ENCODE assay signal across 1 cellular context in genomic region chr3:184561329-184562145, GRCh38.
TF ChIP-seq lines count a peak whose summit lies in the region.

Gene EPHB3, plus strand, starts transcription at chr3:184561785. Its CDS starts 451 bp downstream, at chr3:184562236.

TF ChIP-seq in HepG2, 621 proteins besides CTCF, POLR2A, EP300 and RAD21 (continued from another document and continues in another):
- TF ChIP-seq MNT (IDR thresholded peaks at IDR 0.05) (no peak), MTF1 (CRISPR knock-in tag; IDR thresholded peaks at IDR 0.05) (no peak), ZNF652 (CRISPR knock-in tag; IDR thresholded peaks at IDR 0.05; ENCODE audit: borderline replicate concordance, low read depth) (no peak), ZNF780A (CRISPR knock-in tag; IDR thresholded peaks at IDR 0.05) (no peak), ATF2 (CRISPR knock-in tag; IDR thresholded peaks at IDR 0.05) (no peak), BCL6 (CRISPR knock-in tag; IDR thresholded peaks at IDR 0.05) (no peak), MBNL3 (CRISPR knock-in tag; conservative IDR thresholded peaks at IDR 0.05) (no peak), ZNF256 (CRISPR knock-in tag; conservative IDR thresholded peaks at IDR 0.05) (no peak), SNAI1 (CRISPR knock-in tag; IDR thresholded peaks at IDR 0.05; ENCODE audit: borderline replicate concordance) (no peak), RBM39 (IDR thresholded peaks at IDR 0.05; ENCODE audit: low read depth, low read length, poor library complexity, severe bottlenecking) (no peak), RORA (CRISPR knock-in tag; IDR thresholded peaks at IDR 0.05) (no peak), ZBTB20 (CRISPR knock-in tag; IDR thresholded peaks at IDR 0.05; ENCODE audit: borderline replicate concordance, low read depth) (no peak), SMC3 (IDR thresholded peaks at IDR 0.05; ENCODE audit: low read length) (peak; percentile 70; the same call in 1 of the 2 replicates), RARG (CRISPR knock-in tag; IDR thresholded peaks at IDR 0.05; ENCODE audit: low read depth) (no peak), CEBPB (IDR thresholded peaks at IDR 0.05; ENCODE audit: borderline replicate concordance, low read depth, low read length) (no peak), NFKB2 (CRISPR knock-in tag; IDR thresholded peaks at IDR 0.05; ENCODE audit: borderline replicate concordance) (peak; percentile 70; the same call in 1 of the 2 replicates), AGO2 (optimal IDR thresholded peaks at IDR 0.05; ENCODE audit: low read depth, low read length) (no peak), KLF6 (CRISPR knock-in tag; IDR thresholded peaks at IDR 0.05) (no peak), ZNF430 (CRISPR knock-in tag; IDR thresholded peaks at IDR 0.05) (no peak), ZNF790 (CRISPR knock-in tag; IDR thresholded peaks at IDR 0.05; ENCODE audit: borderline replicate concordance) (no peak), ZNF580 (CRISPR knock-in tag; IDR thresholded peaks at IDR 0.05; ENCODE audit: borderline replicate concordance, low read depth) (no peak), ZSCAN12 (CRISPR knock-in tag; IDR thresholded peaks at IDR 0.05) (no peak), ZNF615 (CRISPR knock-in tag; IDR thresholded peaks at IDR 0.05; ENCODE audit: borderline replicate concordance) (no peak), PRDM15 (CRISPR knock-in tag; IDR thresholded peaks at IDR 0.05) (no peak), ZIK1 (CRISPR knock-in tag; IDR thresholded peaks at IDR 0.05; ENCODE audit: borderline replicate concordance, low read depth) (no peak), TCF12 (IDR thresholded peaks at IDR 0.05) (no peak), TCF12 (CRISPR knock-in tag; IDR thresholded peaks at IDR 0.05) (no peak), BRD4 (CRISPR knock-in tag; IDR thresholded peaks at IDR 0.05) (no peak), ZBTB2 (CRISPR knock-in tag; IDR thresholded peaks at IDR 0.05; ENCODE audit: low read depth) (no peak), SKIL (CRISPR knock-in tag; IDR thresholded peaks at IDR 0.05; ENCODE audit: borderline replicate concordance) (no peak), ZNF713 (CRISPR knock-in tag; IDR thresholded peaks at IDR 0.05) (no peak), PHF20 (CRISPR knock-in tag; IDR thresholded peaks at IDR 0.05) (no peak), MTA3 (CRISPR knock-in tag; IDR thresholded peaks at IDR 0.05) (no peak), PBX2 (CRISPR knock-in tag; IDR thresholded peaks at IDR 0.05) (peak; percentile 89), SOX13 (IDR thresholded peaks at IDR 0.05) (no peak), SOX13 (CRISPR knock-in tag; conservative IDR thresholded peaks at IDR 0.05 in 1 of 2, IDR thresholded peaks at IDR 0.05 in 1 of 2) (peak in 1 of 2 experiments; percentile 3; a peak in 1 of 4 replicates), DBP (CRISPR knock-in tag; IDR thresholded peaks at IDR 0.05; ENCODE audit: not compliant biosample characterization) (no peak), ELF1 (CRISPR knock-in tag; IDR thresholded peaks at IDR 0.05) (no peak), ZFY (CRISPR knock-in tag; IDR thresholded peaks at IDR 0.05) (0 out of 2 replicates have a peak, but pooled peaks have one; percentile 0), ZMAT3 (CRISPR knock-in tag; conservative IDR thresholded peaks at IDR 0.05) (no peak), ZNF432 (CRISPR knock-in tag; IDR thresholded peaks at IDR 0.05; ENCODE audit: borderline replicate concordance) (no peak), MLLT10 (CRISPR knock-in tag; IDR thresholded peaks at IDR 0.05) (no peak), ZNF646 (CRISPR knock-in tag; IDR thresholded peaks at IDR 0.05) (no peak), CCDC6 (CRISPR knock-in tag; IDR thresholded peaks at IDR 0.05) (0 out of 2 replicates have a peak, but pooled peaks have one; percentile 42), ZSCAN31 (CRISPR knock-in tag; IDR thresholded peaks at IDR 0.05; ENCODE audit: low read depth) (no peak), HOXA3 (CRISPR knock-in tag; IDR thresholded peaks at IDR 0.05) (no peak; the same call in 1 of the 2 replicates), NFE2L1 (CRISPR knock-in tag; IDR thresholded peaks at IDR 0.05; ENCODE audit: borderline replicate concordance) (no peak), ZNF282 (IDR thresholded peaks at IDR 0.05; ENCODE audit: partially characterized antibody) (no peak), ZMYM3 (CRISPR knock-in tag; IDR thresholded peaks at IDR 0.05) (no peak), THAP11 (CRISPR knock-in tag; IDR thresholded peaks at IDR 0.05) (peak; percentile 35; the same call in 1 of the 2 replicates), ZFP90 (CRISPR knock-in tag; IDR thresholded peaks at IDR 0.05; ENCODE audit: borderline replicate concordance) (no peak)
